In genomic region chr17:76540381-76541300, GRCh38 we compare ENCODE assay signal across 8 cellular contexts. TPM values are rescaled to one million over a fixed set of nuclear protein-coding genes. Genes with fewer than 3 reads are reported as not detected.
DNase-seq lines count a peak whose midpoint lies in the region; ATAC-seq and TF ChIP-seq lines count a peak whose summit lies in the region.

No MANE protein-coding gene starts in this region.

- H3K27ac ChIP-seq in lower lobe of right lung (peak overlapping the region; percentile 41), substantia nigra (ENCODE audit: low read depth, low read length, poor library complexity, severe bottlenecking) (peak overlapping the region; percentile 87)

- H3K36me3 ChIP-seq in lower lobe of right lung = no peaks in the 10 kb centered on the region

- H3K4me3 ChIP-seq in epithelial cell of esophagus (ENCODE audit: low read length) = peak overlapping the region; percentile 28
- peak overlapping the region; percentile 46 for H3K4me3 ChIP-seq in lower lobe of right lung

- no peaks in the 10 kb centered on the region for H3K36me3 Mint-ChIP-seq in T-helper 17 cell (ENCODE audit: low read depth)

- no peak overlapping the region for H3K4me3 Mint-ChIP-seq in T-helper 17 cell

- H3K9me3 ChIP-seq in T-helper 17 cell (ENCODE audit: control insufficient read depth, low read length, poor library complexity, severe bottlenecking) (no peaks in the 10 kb centered on the region), lower lobe of right lung (no peaks in the 10 kb centered on the region)

- DNase-seq in stimulated activated CD4-positive, alpha-beta T cell treated with anti-CD3 and anti-CD28 coated beads, Interleukin-15, amount 100 ng/mL, for 24 hours = peak; percentile 53
- no peak for DNase-seq in stimulated activated CD4-positive, alpha-beta T cell treated with anti-CD3 and anti-CD28 coated beads, Interleukin-4, amount 100 ng/mL, for 4 hours
- DNase-seq in NCI-H128 (lab: John Stamatoyannopoulos, UW; ENCODE audit: unreplicated experiment) (peak; percentile 31), T-helper 17 cell (no peak), epithelial cell of esophagus (ENCODE audit: low read depth) (peak; percentile 96), lower lobe of right lung (peak; percentile 92), substantia nigra (lab: John Stamatoyannopoulos, UW) (peak; percentile 50 to 99 (median 95))

- ATAC-seq in T-helper 17 cell = peak; percentile 55
- ATAC-seq in lower lobe of right lung = peak; percentile 95 to 98
- no peak for ATAC-seq in HG02642 (IDR thresholded peaks at IDR 0.05; ENCODE audit: poor library complexity, unreplicated experiment)

- intact Hi-C loops in lower lobe of right lung (cut with DNase I) = no loop called here

- H3K27ac Mint-ChIP-seq in T-helper 17 cell = no peak overlapping the region

- peak; percentile 27 for TF ChIP-seq CTCF in epithelial cell of esophagus (IDR thresholded peaks at IDR 0.05; ENCODE audit: insufficient read depth, low read depth, low read length, missing control alignments)
- peak; percentile 30 for TF ChIP-seq CTCF in lower lobe of right lung (IDR thresholded peaks at IDR 0.05)

- peaks cover 4% of the 10 kb centered on the region for H3K4me1 Mint-ChIP-seq in T-helper 17 cell

- peaks cover 39% of the 10 kb centered on the region for H3K27me3 Mint-ChIP-seq in T-helper 17 cell

- peaks cover 22% of the 10 kb centered on the region for H3K27me3 ChIP-seq in lower lobe of right lung (ENCODE audit: low read depth)

- peaks cover 84% of the 10 kb centered on the region for H3K4me1 ChIP-seq in lower lobe of right lung

RNA-seq across cellular contexts. Expression of gene PRCD, which starts 0.8 kb away (rescaled TPM):
- 1 to 10 TPM in 1 of 2 donors, not detected in 1; 1.1 TPM for total RNA-seq in T-helper 17 cell
- 8.2 TPM for total RNA-seq in lower lobe of right lung

RNA-seq across cellular contexts. Expression of gene CYGB, which starts 3.1 kb away (rescaled TPM):
- total RNA-seq in T-helper 17 cell = not detected
- total RNA-seq in lower lobe of right lung = 30.2 TPM

RNA-seq across cellular contexts. Expression of gene RHBDF2, which starts 39.4 kb away (rescaled TPM):
- total RNA-seq in T-helper 17 cell (10 to 100 TPM; 38.3 to 48.7 TPM), lower lobe of right lung (47.8 TPM)

RNA-seq across cellular contexts. Expression of gene ST6GALNAC2, which starts 45.0 kb away (rescaled TPM):
- total RNA-seq in T-helper 17 cell = 1 to 10 TPM in 1 of 2 donors, under 1 TPM in 1; 0.68 to 2.2 TPM
- total RNA-seq in lower lobe of right lung = 29.0 TPM

Comparison
In these comparisons a context has a peak if more than half of its experiments do, and no peak if none do; other contexts are left out.
1. DNase-seq: peak in stimulated activated CD4-positive, alpha-beta T cell treated with anti-CD3 and anti-CD28 coated beads, Interleukin-15, amount 100 ng/mL, for 24 hours (single experiment), NCI-H128 (single experiment), epithelial cell of esophagus (single experiment), lower lobe of right lung (single experiment) and substantia nigra (49 of 49); none in stimulated activated CD4-positive, alpha-beta T cell treated with anti-CD3 and anti-CD28 coated beads, Interleukin-4, amount 100 ng/mL, for 4 hours (0 of 2) and T-helper 17 cell (0 of 3).
2. RNA of gene CYGB, which starts 3.1 kb away (total RNA-seq): 30.2 TPM in lower lobe of right lung (single experiment); not detected in T-helper 17 cell; every median in the first group is over 10 times any median in the second.